In the genomic region with DNA sequence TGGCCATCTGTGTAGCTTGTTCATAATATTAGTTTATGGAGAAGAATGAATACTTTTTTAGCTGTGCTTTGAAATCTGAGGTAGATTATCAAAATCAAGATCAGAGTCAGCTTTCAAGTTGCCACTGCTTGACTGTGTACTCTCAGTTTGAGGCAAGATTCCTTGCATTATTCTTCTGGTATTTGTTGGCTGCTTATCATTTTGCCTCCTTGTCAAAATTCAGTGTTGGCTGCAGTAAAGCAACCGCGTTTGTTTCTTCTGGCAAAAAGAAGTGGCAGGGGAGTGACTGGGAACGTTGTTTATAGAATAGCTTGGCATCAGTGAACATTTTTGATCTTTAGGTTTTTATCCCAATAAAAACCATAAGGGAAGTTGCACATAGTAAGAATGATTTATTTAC, we compare ENCODE assay signal across 22 cellular contexts.
DNase-seq lines count a peak whose midpoint lies in the region; ATAC-seq and TF ChIP-seq lines count a peak whose summit lies in the region.
"Had no signal": no experiment of that assay in that cellular context is flagged by ENCODE, and none has a peak within 500 bp of the region (broad histone marks: within the 10 kb centered on the region; RNA-seq: fewer than 3 reads in every experiment).

No MANE protein-coding gene starts in this region.

- H3K27me3 Mint-ChIP-seq in HFFc6 (ENCODE audit: insufficient read depth): no peaks in the 10 kb centered on the region
- H3K27me3 Mint-ChIP-seq: activated naive CD8-positive, alpha-beta T cell treated with anti-CD3 and anti-CD28 coated beads, Interleukin-2, amount 10 ng/mL, durations not matched to agents 7 days and 5 days; stimulated activated naive CD8-positive, alpha-beta T cell treated with anti-CD3 and anti-CD28 coated beads, Interleukin-15, Interleukin-2, amounts not matched to agents 100 ng/mL and 50 ng/mL, for 24 hours had no signal

- H3K9me3 Mint-ChIP-seq in HFFc6: peaks cover 6% of the 10 kb centered on the region
- H3K9me3 Mint-ChIP-seq: stimulated activated naive CD8-positive, alpha-beta T cell treated with anti-CD3 and anti-CD28 coated beads, Interleukin-15, Interleukin-2, amounts not matched to agents 100 ng/mL and 50 ng/mL, for 24 hours had no signal

- H2AFZ ChIP-seq in ACC112 (ENCODE audit: low read length, unreplicated experiment): peak overlapping the region; percentile 70
- no peak overlapping the region for H2AFZ ChIP-seq in mesenchymal stem cell (ENCODE audit: low read depth, low read length)

- H2BK15ac ChIP-seq in mesenchymal stem cell (ENCODE audit: low read depth, poor library complexity, severe bottlenecking): no peak overlapping the region

- TF ChIP-seq CTCF in choroid plexus epithelial cell (conservative IDR thresholded peaks at IDR 0.05; ENCODE audit: low read depth, low read length) (no peak), Peyer's patch (IDR thresholded peaks at IDR 0.05) (no peak), HFFc6 (IDR thresholded peaks at IDR 0.05) (no peak)

- no peak overlapping the region for H3K18ac ChIP-seq in mesenchymal stem cell (ENCODE audit: low read depth in 1 of 2, low read length in 2 of 2)

- no peaks in the 10 kb centered on the region for H3K27me3 ChIP-seq in ACC112 (ENCODE audit: insufficient read depth, low read length)
- H3K27me3 ChIP-seq in mesenchymal stem cell (ENCODE audit: control insufficient read depth in 1 of 2, insufficient read depth in 1 of 2, low read length in 2 of 2): no peaks in the 10 kb centered on the region
- H3K27me3 ChIP-seq in Peyer's patch: no peaks in the 10 kb centered on the region
- H3K27me3 ChIP-seq: BLaER1 treated with 17β-estradiol and CSF1 and Interleukin-3, amounts not matched to agents 10 nM and 100 nM; dorsolateral prefrontal cortex; transverse colon had no signal

- H3K9me3 ChIP-seq in mesenchymal stem cell (ENCODE audit: control insufficient read depth, low read length) (no peaks in the 10 kb centered on the region), Peyer's patch (no peaks in the 10 kb centered on the region)
- H3K9me3 ChIP-seq: transverse colon had no signal

- no peak overlapping the region for H3K4me2 ChIP-seq in mesenchymal stem cell (ENCODE audit: low read length, poor library complexity, severe bottlenecking)
- H3K4me2 ChIP-seq: smooth muscle cell had no signal

- no peak for ATAC-seq in HG03175 (IDR thresholded peaks at IDR 0.05; ENCODE audit: unreplicated experiment)

- H3K4me3 ChIP-seq in ACC112 (ENCODE audit: low read depth, low read length) (peak overlapping the region; percentile 57), choroid plexus epithelial cell (ENCODE audit: low read depth, low read length) (no peak overlapping the region), mesenchymal stem cell (ENCODE audit: insufficient read depth in 1 of 2, low read depth in 1 of 2, low read length in 2 of 2) (no peak overlapping the region), Peyer's patch (no peak overlapping the region)
- H3K4me3 ChIP-seq: SK-N-MC, smooth muscle cell, transverse colon had no signal

- no peak overlapping the region for H4K8ac ChIP-seq in mesenchymal stem cell (ENCODE audit: low read length)

- no peak for TF ChIP-seq POLR2A in Peyer's patch (IDR thresholded peaks at IDR 0.05)

- H3K4me3 Mint-ChIP-seq in HFFc6: no peak overlapping the region
- H3K4me3 Mint-ChIP-seq: activated naive CD8-positive, alpha-beta T cell treated with anti-CD3 and anti-CD28 coated beads, Interleukin-2, amount 10 ng/mL, durations not matched to agents 7 days and 5 days; stimulated activated naive CD8-positive, alpha-beta T cell treated with anti-CD3 and anti-CD28 coated beads, Interleukin-15, Interleukin-2, amounts not matched to agents 100 ng/mL and 50 ng/mL, for 24 hours had no signal

- no peaks in the 10 kb centered on the region for H3K79me1 ChIP-seq in mesenchymal stem cell (replicated peaks; ENCODE audit: low read length, poor library complexity, severe bottlenecking)

- H3K27ac Mint-ChIP-seq in HFFc6: no peak overlapping the region
- H3K27ac Mint-ChIP-seq: activated naive CD8-positive, alpha-beta T cell treated with anti-CD3 and anti-CD28 coated beads, Interleukin-2, amount 10 ng/mL, durations not matched to agents 7 days and 5 days; stimulated activated naive CD8-positive, alpha-beta T cell treated with anti-CD3 and anti-CD28 coated beads, Interleukin-15, Interleukin-2, amounts not matched to agents 100 ng/mL and 50 ng/mL, for 24 hours had no signal

- DNase-seq in M059J (ENCODE audit: low read depth): peak; percentile 12
- DNase-seq in choroid plexus epithelial cell (ENCODE audit: low read depth): peak; percentile 59
- no peak for DNase-seq in mesenchymal stem cell
- no peak for DNase-seq in Peyer's patch
- DNase-seq in HFFc6: no peak
- no peak for DNase-seq in SKM-1 treated with dmso at 0.1 percent for 144 hours (lab: John Stamatoyannopoulos, UW; ENCODE audit: unreplicated experiment)
- DNase-seq: activated CD4-positive, alpha-beta T cell treated with anti-CD3 and anti-CD28 coated beads, Interleukin-2, amount 50 U/mL, for 1 hour; activated naive CD8-positive, alpha-beta T cell treated with anti-CD3 and anti-CD28 coated beads, Interleukin-2, amount 10 ng/mL, durations not matched to agents 7 days and 5 days; dorsolateral prefrontal cortex; GOT3; kidney glomerular epithelial cell; NCI-H1417; NCI-H510A treated with DMSO at 0.1 percent for 48 hours; RPMI8226; stimulated activated CD4-positive, alpha-beta T cell treated with anti-CD3 and anti-CD28 coated beads, Interleukin-4, amount 100 ng/mL, for 24 hours; transverse colon had no signal

- no peak overlapping the region for H4K91ac ChIP-seq in mesenchymal stem cell (ENCODE audit: low read length)

- peak overlapping the region in 1 of 2 experiments; percentile 41 for H3K4ac ChIP-seq in mesenchymal stem cell (ENCODE audit: low read depth in 1 of 2, low read length in 2 of 2)

- H3K36me3 Mint-ChIP-seq in HFFc6 (ENCODE audit: low read depth): no peaks in the 10 kb centered on the region
- H3K36me3 Mint-ChIP-seq: activated naive CD8-positive, alpha-beta T cell treated with anti-CD3 and anti-CD28 coated beads, Interleukin-2, amount 10 ng/mL, durations not matched to agents 7 days and 5 days had no signal

- H3K14ac ChIP-seq in mesenchymal stem cell (ENCODE audit: low read length in 2 of 2): no peak overlapping the region

- no peak overlapping the region for H2BK120ac ChIP-seq in mesenchymal stem cell (ENCODE audit: low read depth, low read length)

- no peaks in the 10 kb centered on the region for H3K36me3 ChIP-seq in ACC112 (ENCODE audit: insufficient read depth, low read length)
- no peaks in the 10 kb centered on the region for H3K36me3 ChIP-seq in mesenchymal stem cell (ENCODE audit: control insufficient read depth in 1 of 2, insufficient read depth in 2 of 2, low read depth in 1 of 2, low read length in 2 of 2)
- H3K36me3 ChIP-seq in Peyer's patch: no peaks in the 10 kb centered on the region
- H3K36me3 ChIP-seq: BLaER1 treated with 17β-estradiol and CSF1 and Interleukin-3, amounts not matched to agents 10 nM and 100 nM; transverse colon had no signal

- no peak overlapping the region for H2BK12ac ChIP-seq in mesenchymal stem cell (ENCODE audit: low read length in 2 of 2)

- H2AK5ac ChIP-seq in mesenchymal stem cell (ENCODE audit: low read length, severe bottlenecking): no peak overlapping the region

- WGBS in mesenchymal stem cell: 75% methylated on average over 3 of the region's 3 CpGs

- peaks cover 35% of the 10 kb centered on the region for H3K4me1 Mint-ChIP-seq in HFFc6 (ENCODE audit: low read depth)

- no peaks in the 10 kb centered on the region for H3K79me2 ChIP-seq in ACC112 (ENCODE audit: control insufficient read depth, insufficient read depth, low read length, unreplicated experiment)

- H3K9ac ChIP-seq in mesenchymal stem cell (ENCODE audit: low read length): peak overlapping the region; percentile 86

- H3K4me1 ChIP-seq in ACC112 (ENCODE audit: control insufficient read depth, insufficient read depth, low read length, unreplicated experiment): peaks cover 43% of the 10 kb centered on the region
- no peaks in the 10 kb centered on the region for H3K4me1 ChIP-seq in mesenchymal stem cell (ENCODE audit: control insufficient read depth, insufficient read depth, low read depth, low read length)
- H3K4me1 ChIP-seq in Peyer's patch: no peaks in the 10 kb centered on the region

- H2BK5ac ChIP-seq in mesenchymal stem cell (ENCODE audit: low read depth, low read length, poor library complexity, severe bottlenecking): no peak overlapping the region

- H3K27ac ChIP-seq in ACC112 (ENCODE audit: low read depth, low read length): no peak overlapping the region
- H3K27ac ChIP-seq in mesenchymal stem cell (ENCODE audit: low read length, poor library complexity, severe bottlenecking): no peak overlapping the region
- H3K27ac ChIP-seq in Peyer's patch: no peak overlapping the region
- H3K27ac ChIP-seq: SK-N-MC had no signal

- H3K23ac ChIP-seq in mesenchymal stem cell (ENCODE audit: low read length in 2 of 2): no peak overlapping the region

Comparison
In these comparisons a context has a peak if more than half of its experiments do, and no peak if none do; other contexts are left out.
1. DNase-seq: peak in M059J (single experiment) and choroid plexus epithelial cell (single experiment); none in mesenchymal stem cell (single experiment), Peyer's patch (0 of 3), HFFc6 (single experiment) and SKM-1 treated with dmso at 0.1 percent for 144 hours (single experiment).